Comparison of ENCODE assay signal across 8 cellular contexts in the genomic region with DNA sequence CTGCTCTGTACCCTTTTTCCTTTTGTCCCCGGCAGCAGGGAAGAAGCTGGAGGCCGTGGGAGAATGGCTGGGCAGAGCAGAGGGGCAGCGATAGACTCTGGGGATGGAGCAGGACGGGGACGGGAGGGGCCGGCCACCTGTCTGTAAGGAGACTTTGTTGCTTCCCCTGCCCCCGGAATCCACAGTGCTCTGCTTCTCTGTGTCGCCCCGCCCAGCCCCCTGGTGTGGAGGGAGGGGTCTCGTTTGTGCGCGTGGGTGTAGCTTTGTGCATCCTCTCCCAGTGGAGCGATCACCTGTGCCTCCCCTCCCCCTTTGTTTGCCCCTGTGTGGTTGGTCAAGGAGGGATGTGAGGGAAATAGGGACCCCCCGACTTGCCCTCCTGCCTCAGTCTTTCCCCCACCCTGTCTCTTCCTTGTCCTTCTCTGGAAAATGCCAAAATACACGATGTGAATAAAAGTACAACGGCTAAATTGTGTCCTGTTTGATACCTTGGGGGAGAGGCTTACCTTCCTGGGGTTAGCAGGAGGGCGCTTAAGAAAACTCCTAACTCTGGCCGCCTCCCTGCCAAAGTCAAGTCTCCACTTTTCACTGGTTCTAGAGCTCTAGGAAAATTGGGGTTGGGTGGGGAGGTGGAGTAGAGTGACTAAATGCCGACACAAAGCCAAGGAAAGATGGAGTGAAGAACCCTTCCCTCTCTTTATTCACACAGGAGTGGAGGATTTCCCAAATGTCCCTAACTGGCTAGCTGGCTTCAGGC. TPM values are rescaled to one million over a fixed set of nuclear protein-coding genes. Genes with fewer than 3 reads are reported as not detected.
DNase-seq lines count a peak whose midpoint lies in the region; ATAC-seq, FAIRE-seq and TF ChIP-seq lines count a peak whose summit lies in the region.

No MANE protein-coding gene starts in this region.

- peaks cover 49% of the 10 kb centered on the region for H3K36me3 ChIP-seq in SJCRH30
- H3K36me3 ChIP-seq in sigmoid colon: peaks cover 14 to 74% (median 49%) of the 10 kb centered on the region in 4 donors

- peaks cover 12% of the 10 kb centered on the region; the same call in 1 of the 2 replicates for H3K4me1 ChIP-seq in SJCRH30
- H3K4me1 ChIP-seq in sigmoid colon: peaks cover 0 to 35% (median 33%) of the 10 kb centered on the region in 4 donors

- TF ChIP-seq POLR2A in GM12892 (IDR thresholded peaks at IDR 0.05; ENCODE audit: low read depth, low read length) (no peak), sigmoid colon (IDR thresholded peaks at IDR 0.05) (no peak)

- no peak for ATAC-seq in HG02759 (IDR thresholded peaks at IDR 0.05; ENCODE audit: unreplicated experiment)

- FAIRE-seq in GM12892 (lab: Jason Lieb, UNC): peak; percentile 72

- H3K9me3 ChIP-seq in SJCRH30 (replicated peaks) (no peaks in the 10 kb centered on the region), sigmoid colon (no peaks in the 10 kb centered on the region)

- 79 to 85% methylated on average over 19 of the region's 19 CpGs for WGBS in sigmoid colon, 2 donors

- DNase-seq in GM12892 (ENCODE audit: insufficient read length): no peak
- DNase-seq in SJCRH30: no peak
- no peak for DNase-seq in fibroblast of mammary gland (ENCODE audit: low read depth)
- no peak for DNase-seq in sigmoid colon
- no peak for DNase-seq in OCI-M2 (lab: John Stamatoyannopoulos, UW; ENCODE audit: unreplicated experiment)
- DNase-seq in AG08395 (ENCODE audit: low spot score): no peak
- DNase-seq in nucleus accumbens (lab: John Stamatoyannopoulos, UW): no peak

- intact Hi-C loops in sigmoid colon (cut with DNase I): loop anchor here (10.0 kb wide), 1 partner anchor 248 kb away; no protein-coding TSS in a partner anchor

- H3K27me3 ChIP-seq in SJCRH30 (no peaks in the 10 kb centered on the region), sigmoid colon (no peaks in the 10 kb centered on the region)

- TF ChIP-seq EP300 in sigmoid colon (IDR thresholded peaks at IDR 0.05): no peak

- no peak overlapping the region for H3K27ac ChIP-seq in SJCRH30
- H3K27ac ChIP-seq in sigmoid colon: peak overlapping the region; percentile 95 to 100 (median 98)

- H3K4me3 ChIP-seq in SJCRH30: peak overlapping the region; percentile 100; the same call in 1 of the 2 replicates
- peak overlapping the region; percentile 57 for H3K4me3 ChIP-seq in fibroblast of mammary gland (ENCODE audit: control insufficient read depth, low read depth, low read length)
- H3K4me3 ChIP-seq in sigmoid colon: peak overlapping the region in 3 of 4 donors; percentile 94 to 100 (median 99)

- TF ChIP-seq CTCF in fibroblast of mammary gland (conservative IDR thresholded peaks at IDR 0.05; ENCODE audit: control insufficient read depth, insufficient read depth, low read depth, low read length) (no peak), sigmoid colon (IDR thresholded peaks at IDR 0.05) (no peak)

RNA-seq across cellular contexts. Expression of gene TPI1, which starts 1.0 kb away (rescaled TPM):
- polyA plus RNA-seq in GM12892 (2012; ENCODE audit: missing spikeins): 1,446 TPM
- total RNA-seq in SJCRH30 (2014; rRNA removed; shearing (Covaris generic)): 1,296 and 1,386 TPM in 2 replicates
- total RNA-seq in sigmoid colon: 100 to 1,000 TPM; 194 to 345 (median 299) TPM
- 100 to 1,000 TPM; 808 to 994 (median 968) TPM for polyA plus RNA-seq in sigmoid colon

RNA-seq across cellular contexts. Expression of gene SPSB2, which starts 6.8 kb away (rescaled TPM):
- 3.2 TPM for polyA plus RNA-seq in GM12892 (2012; ENCODE audit: missing spikeins)
- 2.6 and 3.7 TPM in 2 replicates for total RNA-seq in SJCRH30 (2014; rRNA removed; shearing (Covaris generic))
- 10 to 100 TPM in 1 of 4 donors, 1 to 10 TPM in 3; 4.6 to 10.5 (median 8.2) TPM for total RNA-seq in sigmoid colon
- polyA plus RNA-seq in sigmoid colon: 10 to 100 TPM; 13.4 to 17.4 (median 13.5) TPM

RNA-seq across cellular contexts. Expression of gene USP5, which starts 14.4 kb away (rescaled TPM):
- 43.9 TPM for polyA plus RNA-seq in GM12892 (2012; ENCODE audit: missing spikeins)
- total RNA-seq in SJCRH30 (2014; rRNA removed; shearing (Covaris generic)): 76.7 and 78.0 TPM in 2 replicates
- 10 to 100 TPM; 37.1 to 44.7 (median 41.5) TPM for total RNA-seq in sigmoid colon
- polyA plus RNA-seq in sigmoid colon: 10 to 100 TPM; 25.4 to 51.5 (median 26.4) TPM

RNA-seq across cellular contexts. Expression of gene CDCA3, which starts 15.3 kb away (rescaled TPM):
- 33.6 TPM for polyA plus RNA-seq in GM12892 (2012; ENCODE audit: missing spikeins)
- total RNA-seq in SJCRH30 (2014; rRNA removed; shearing (Covaris generic)): 96.8 and 104 TPM in 2 replicates
- 1 to 10 TPM in 1 of 4 donors, under 1 TPM in 3; 0.33 to 2.8 (median 0.45) TPM for total RNA-seq in sigmoid colon
- 10 to 100 TPM in 1 of 3 donors, 1 to 10 TPM in 2; 4.8 to 31.2 (median 8.6) TPM for polyA plus RNA-seq in sigmoid colon

RNA-seq across cellular contexts. Expression of gene GNB3, which starts 25.6 kb away (rescaled TPM):
- 0.85 TPM for polyA plus RNA-seq in GM12892 (2012; ENCODE audit: missing spikeins)
- total RNA-seq in SJCRH30 (2014; rRNA removed; shearing (Covaris generic)): 2.2 and 3.2 TPM in 2 replicates
- total RNA-seq in sigmoid colon: 1 to 10 TPM in 3 of 4 donors, under 1 TPM in 1; 0.36 to 8.9 (median 2.2) TPM
- polyA plus RNA-seq in sigmoid colon: 1 to 10 TPM in 2 of 3 donors, under 1 TPM in 1; 0.46 to 1.2 (median 1.1) TPM
